ENCODE assay signal across 9 cellular contexts in the genomic region with DNA sequence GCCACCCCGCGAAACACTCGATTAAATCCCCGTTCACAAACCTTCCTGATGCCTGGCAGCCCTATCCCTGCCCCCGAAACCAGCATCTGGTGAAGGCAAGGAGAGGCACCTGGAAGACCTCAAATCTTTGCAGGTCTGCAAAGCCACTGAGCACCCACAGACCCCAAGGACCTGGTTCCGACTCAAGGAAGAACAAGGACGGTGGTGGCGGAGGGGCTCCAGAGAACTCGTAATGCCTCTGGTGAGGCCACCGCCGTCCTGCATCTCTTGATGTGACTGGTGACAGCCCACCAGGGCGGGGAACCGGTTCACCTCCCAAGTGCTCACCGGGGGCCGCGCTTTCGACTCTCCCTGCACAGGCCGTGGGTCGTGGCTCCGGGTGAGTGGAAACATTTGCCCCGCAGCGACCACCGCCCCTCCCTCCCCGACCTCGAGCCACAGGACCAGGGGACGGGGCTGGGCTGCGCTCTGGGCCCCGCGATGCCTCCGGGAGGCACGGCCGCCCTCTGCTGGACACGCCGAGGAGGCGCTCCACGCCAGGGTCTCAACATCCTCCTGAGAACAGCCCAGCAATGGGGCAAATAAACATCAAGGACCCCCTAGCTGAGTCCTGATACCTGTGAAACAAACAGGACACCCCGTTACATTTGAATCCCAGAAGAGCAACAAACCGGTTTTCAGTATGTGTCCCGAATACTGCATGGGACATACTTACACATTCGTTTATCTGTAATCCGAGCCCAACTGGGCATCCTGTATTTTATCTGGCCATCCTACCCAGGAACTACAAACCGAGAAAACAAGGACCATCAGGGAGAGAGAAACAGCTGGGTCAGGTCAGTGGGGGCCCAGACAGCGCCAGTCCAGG. TPM values are rescaled to one million over a fixed set of nuclear protein-coding genes. Genes with fewer than 3 reads are reported as not detected.
DNase-seq lines count a peak whose midpoint lies in the region; ATAC-seq and TF ChIP-seq lines count a peak whose summit lies in the region.
"Had no signal": no experiment of that assay in that cellular context is flagged by ENCODE, and none has a peak within 500 bp of the region (broad histone marks: within the 10 kb centered on the region; RNA-seq: fewer than 3 reads in every experiment).

No MANE protein-coding gene starts in this region.

- no peaks in the 10 kb centered on the region for H3K36me3 ChIP-seq in GM06990 (ENCODE audit: control insufficient read depth, insufficient read depth, low read length)
- H3K36me3 ChIP-seq: SJSA1 had no signal

- peaks cover 14% of the 10 kb centered on the region for H3K4me1 Mint-ChIP-seq in osteocyte (ENCODE audit: unreplicated experiment)

- no peak overlapping the region for H3K4me3 ChIP-seq in GM06990 (replicated peaks; ENCODE audit: low read depth, low read length)
- H3K4me3 ChIP-seq in foreskin fibroblast (ENCODE audit: low read depth in 1 of 2, low read length in 2 of 2) = no peak overlapping the region
- H3K4me3 ChIP-seq: SJSA1 had no signal

- H3K27me3 ChIP-seq in GM06990 (replicated peaks; ENCODE audit: control insufficient read depth, insufficient read depth, low read length) = no peaks in the 10 kb centered on the region; the same call in 1 of the 2 replicates

- no peaks in the 10 kb centered on the region for H3K36me3 Mint-ChIP-seq in osteocyte (ENCODE audit: unreplicated experiment)

- peaks cover 24% of the 10 kb centered on the region for H3K27me3 Mint-ChIP-seq in osteocyte (ENCODE audit: unreplicated experiment)

- no peaks in the 10 kb centered on the region for H3K9me3 Mint-ChIP-seq in osteocyte (ENCODE audit: unreplicated experiment)

- TF ChIP-seq CTCF in GM06990 (IDR thresholded peaks at IDR 0.05; ENCODE audit: insufficient read depth, low read length, poor library complexity, severe bottlenecking) (peak; percentile 87), foreskin fibroblast (IDR thresholded peaks at IDR 0.05; ENCODE audit: low read depth, low read length) (peak; percentile 56), osteocyte (IDR thresholded peaks at IDR 0.05) (peak; percentile 76)

- H3K27ac Mint-ChIP-seq in osteocyte (ENCODE audit: unreplicated experiment) = no peak overlapping the region

- no peak for DNase-seq in GM06990 (ENCODE audit: extremely low read depth, insufficient read length)
- peak; percentile 24 for DNase-seq in NCI-H128 (lab: John Stamatoyannopoulos, UW; ENCODE audit: unreplicated experiment)
- DNase-seq in activated T-cell treated with anti-CD3 and anti-CD28 coated beads, Interleukin-2, amount 50 U/mL, for 1 hour = peak; percentile 61
- DNase-seq in foreskin fibroblast = peak in 1 of 2 donors; percentile 73
- no peak for DNase-seq in osteocyte (ENCODE audit: extremely low spot score, unreplicated experiment)
- DNase-seq in AML-193 (lab: John Stamatoyannopoulos, UW) = no peak

- peak overlapping the region; percentile 26 for H3K4me3 Mint-ChIP-seq in osteocyte (ENCODE audit: unreplicated experiment)

- ATAC-seq in HG02852 (IDR thresholded peaks at IDR 0.05; ENCODE audit: unreplicated experiment) (no peak), GM18907 (IDR thresholded peaks at IDR 0.05; ENCODE audit: unreplicated experiment) (no peak)

RNA-seq across cellular contexts. Expression of a gene that starts 3.9 kb away (rescaled TPM):
- total RNA-seq in osteocyte = 1.5 and 1.9 TPM in 2 replicates

RNA-seq across cellular contexts. Expression of a gene that starts 49.5 kb away (rescaled TPM):
- total RNA-seq in osteocyte = 31.6 and 35.9 TPM in 2 replicates

Comparison
In these comparisons a context has a peak if more than half of its experiments do, and no peak if none do; other contexts are left out.
1. DNase-seq: peak in NCI-H128 (single experiment) and activated T-cell treated with anti-CD3 and anti-CD28 coated beads, Interleukin-2, amount 50 U/mL, for 1 hour (single experiment); none in GM06990 (single experiment), osteocyte (single experiment) and AML-193 (0 of 2).
2. Peak in every context shown above with its lines, with median percentiles within 50 percentile points of each other: CTCF ChIP-seq.